34 cellular contexts compared by ENCODE assay signal in genomic region chr20:62423326-62423706, GRCh38. TPM values are rescaled to one million over a fixed set of nuclear protein-coding genes. Genes with fewer than 3 reads are reported as not detected.
"Had no signal": no experiment of that assay in that cellular context is flagged by ENCODE, and none has a peak within 500 bp of the region (broad histone marks: within the 10 kb centered on the region; RNA-seq: fewer than 3 reads in every experiment).

No MANE protein-coding gene starts in this region.

- H3K36me3 Mint-ChIP-seq: activated CD8-positive, alpha-beta memory T cell treated with anti-CD3 and anti-CD28 coated beads, Interleukin-2, amount 10 ng/mL, durations not matched to agents 7 days and 5 days; activated naive CD4-positive, alpha-beta T cell treated with anti-CD3 and anti-CD28 coated beads, Interleukin-2, amount 50 U/mL, for 24 hours; stimulated activated naive B cell treated with anti-CD40 and anti-IgM and Interleukin-4, amounts not matched to agents 10 μg/mL and 1 μg/mL and 100 μg/mL, for 72 hours had no signal

- H3K4me3 ChIP-seq: breast epithelium, skin epidermis, stomach, thyroid gland, upper lobe of left lung, vagina had no signal

- H3K4me3 Mint-ChIP-seq: activated B cell treated with CpG ODN at 0.5 μM for 24 hours; activated CD4-positive, alpha-beta T cell treated with anti-CD3 and anti-CD28 coated beads for 36 hours; activated CD8-positive, alpha-beta memory T cell treated with anti-CD3 and anti-CD28 coated beads, Interleukin-2, amount 10 ng/mL, durations not matched to agents 7 days and 5 days; activated CD8-positive, alpha-beta T cell treated with anti-CD3 and anti-CD28 coated beads, Interleukin-2, amount 10 ng/mL, durations not matched to agents 7 days and 5 days; activated naive CD4-positive, alpha-beta T cell treated with anti-CD3 and anti-CD28 coated beads, Interleukin-2, amount 50 U/mL, for 24 hours; dendritic cell treated with granulocyte-macrophage colony-stimulating factor and Interleukin-4, amounts not matched to agents 40 ng/mL and 50 ng/mL, for 4 days; endodermal cell; nephron; stimulated activated naive B cell treated with anti-CD40 and anti-IgM and Interleukin-4, amounts not matched to agents 10 μg/mL and 1 μg/mL and 100 μg/mL, for 72 hours had no signal

- H3K27ac Mint-ChIP-seq: activated B cell treated with CpG ODN at 0.5 μM for 24 hours; activated CD4-positive, alpha-beta T cell treated with anti-CD3 and anti-CD28 coated beads for 36 hours; activated CD8-positive, alpha-beta memory T cell treated with anti-CD3 and anti-CD28 coated beads, Interleukin-2, amount 10 ng/mL, durations not matched to agents 7 days and 5 days; activated CD8-positive, alpha-beta T cell treated with anti-CD3 and anti-CD28 coated beads, Interleukin-2, amount 10 ng/mL, durations not matched to agents 7 days and 5 days; activated naive CD4-positive, alpha-beta T cell treated with anti-CD3 and anti-CD28 coated beads, Interleukin-2, amount 50 U/mL, for 24 hours; activated T-helper 2 cell treated with anti-CD3 and anti-CD28 coated beads, Interferon-gamma antibody, Interleukin-2, Interleukin-4, amounts not matched to agents 10 μg/mL and 5 μg/mL and 100 μg/mL, durations not matched to agents 14 hours and 24 hours and 36 hours; dendritic cell treated with granulocyte-macrophage colony-stimulating factor and Interleukin-4, amounts not matched to agents 40 ng/mL and 50 ng/mL, for 4 days; endodermal cell; nephron; progenitor cell of endocrine pancreas; stimulated activated naive B cell treated with anti-CD40 and anti-IgM and Interleukin-4, amounts not matched to agents 10 μg/mL and 1 μg/mL and 100 μg/mL, for 72 hours had no signal

- H3K9me3 ChIP-seq: breast epithelium, neutrophil, stomach, thyroid gland, upper lobe of left lung, vagina had no signal

- H3K9me3 Mint-ChIP-seq: activated B cell treated with CpG ODN at 0.5 μM for 24 hours; activated naive CD4-positive, alpha-beta T cell treated with anti-CD3 and anti-CD28 coated beads, Interleukin-2, amount 50 U/mL, for 24 hours; activated T-helper 2 cell treated with anti-CD3 and anti-CD28 coated beads, Interferon-gamma antibody, Interleukin-2, Interleukin-4, amounts not matched to agents 10 μg/mL and 5 μg/mL and 100 μg/mL, durations not matched to agents 14 hours and 24 hours and 36 hours; dendritic cell treated with granulocyte-macrophage colony-stimulating factor and Interleukin-4, amounts not matched to agents 40 ng/mL and 50 ng/mL, for 4 days; endodermal cell had no signal

- H3K27me3 Mint-ChIP-seq: activated CD8-positive, alpha-beta memory T cell treated with anti-CD3 and anti-CD28 coated beads, Interleukin-2, amount 10 ng/mL, durations not matched to agents 7 days and 5 days; activated naive CD4-positive, alpha-beta T cell treated with anti-CD3 and anti-CD28 coated beads, Interleukin-2, amount 50 U/mL, for 24 hours had no signal

- DNase-seq: activated B cell treated with CpG ODN at 0.5 μM for 24 hours; activated CD4-positive, alpha-beta T cell treated with anti-CD3 and anti-CD28 coated beads for 36 hours; activated CD8-positive, alpha-beta memory T cell treated with anti-CD3 and anti-CD28 coated beads, Interleukin-2, amount 10 ng/mL, durations not matched to agents 7 days and 5 days; activated CD8-positive, alpha-beta T cell treated with anti-CD3 and anti-CD28 coated beads, Interleukin-2, amount 10 ng/mL, durations not matched to agents 7 days and 5 days; activated T-cell treated with anti-CD3 and anti-CD28 coated beads, Interleukin-2, amount 50 U/mL, for 48 hours; central memory CD4-positive, alpha-beta T cell; endodermal cell; foreskin fibroblast; head of caudate nucleus; hippocampal formation; left cardiac atrium; left ventricle myocardium superior; stimulated activated CD4-positive, alpha-beta T cell treated with anti-CD3 and anti-CD28 coated beads, Interleukin-12 subunit alpha, Interleukin-12 subunit beta, amount 100 ng/mL, for 4 hours; stimulated activated CD4-positive, alpha-beta T cell treated with anti-CD3 and anti-CD28 coated beads, Interleukin-4, amount 100 ng/mL, for 24 hours; stimulated activated naive B cell treated with anti-CD40 and anti-IgM and Interleukin-4, amounts not matched to agents 10 μg/mL and 1 μg/mL and 100 μg/mL, for 72 hours; stomach; thyroid gland had no signal

- H3K27ac ChIP-seq: breast epithelium, neutrophil, skin epidermis, stomach, thyroid gland, upper lobe of left lung, vagina had no signal

- H3K27me3 ChIP-seq: thyroid gland, upper lobe of left lung, vagina had no signal

- H3K4me1 Mint-ChIP-seq: activated B cell treated with CpG ODN at 0.5 μM for 24 hours; activated CD4-positive, alpha-beta T cell treated with anti-CD3 and anti-CD28 coated beads for 36 hours; activated CD8-positive, alpha-beta memory T cell treated with anti-CD3 and anti-CD28 coated beads, Interleukin-2, amount 10 ng/mL, durations not matched to agents 7 days and 5 days; activated naive CD4-positive, alpha-beta T cell treated with anti-CD3 and anti-CD28 coated beads, Interleukin-2, amount 50 U/mL, for 24 hours; nephron; stimulated activated naive B cell treated with anti-CD40 and anti-IgM and Interleukin-4, amounts not matched to agents 10 μg/mL and 1 μg/mL and 100 μg/mL, for 72 hours had no signal

- ATAC-seq: activated CD4-positive, alpha-beta T cell treated with anti-CD3 and anti-CD28 coated beads for 36 hours; activated CD8-positive, alpha-beta memory T cell treated with anti-CD3 and anti-CD28 coated beads, Interleukin-2, amount 10 ng/mL, durations not matched to agents 7 days and 5 days; activated CD8-positive, alpha-beta T cell treated with anti-CD3 and anti-CD28 coated beads, Interleukin-2, amount 10 ng/mL, durations not matched to agents 7 days and 5 days; esophagus mucosa; left cardiac atrium; left ventricle myocardium superior; sciatic nerve; stimulated activated naive B cell treated with anti-CD40 and anti-IgM and Interleukin-4, amounts not matched to agents 10 μg/mL and 1 μg/mL and 100 μg/mL, for 72 hours had no signal

- H3K36me3 ChIP-seq: breast epithelium, neutrophil, stomach, thyroid gland, upper lobe of left lung, vagina had no signal

RNA-seq across cellular contexts. Expression of gene RBBP8NL, which starts 4.0 kb away (rescaled TPM):
- total RNA-seq: activated B cell treated with CpG ODN at 0.5 μM for 24 hours; activated CD4-positive, alpha-beta T cell treated with anti-CD3 and anti-CD28 coated beads for 36 hours; activated CD8-positive, alpha-beta memory T cell treated with anti-CD3 and anti-CD28 coated beads, Interleukin-2, amount 10 ng/mL, durations not matched to agents 7 days and 5 days; activated CD8-positive, alpha-beta T cell treated with anti-CD3 and anti-CD28 coated beads, Interleukin-2, amount 10 ng/mL, durations not matched to agents 7 days and 5 days; activated T-helper 2 cell treated with anti-CD3 and anti-CD28 coated beads, Interferon-gamma antibody, Interleukin-2, Interleukin-4, amounts not matched to agents 10 μg/mL and 5 μg/mL and 100 μg/mL, durations not matched to agents 14 hours and 24 hours and 36 hours; left cardiac atrium; left ventricle myocardium superior; lung microvascular endothelial cell; mesenteric fat pad; osteocyte; renal cortical epithelial cell; sciatic nerve had no signal

RNA-seq across cellular contexts. Expression of gene GATA5, which starts 52.5 kb away (rescaled TPM):
- total RNA-seq: activated B cell treated with CpG ODN at 0.5 μM for 24 hours; activated CD4-positive, alpha-beta T cell treated with anti-CD3 and anti-CD28 coated beads for 36 hours; activated CD8-positive, alpha-beta memory T cell treated with anti-CD3 and anti-CD28 coated beads, Interleukin-2, amount 10 ng/mL, durations not matched to agents 7 days and 5 days; activated CD8-positive, alpha-beta T cell treated with anti-CD3 and anti-CD28 coated beads, Interleukin-2, amount 10 ng/mL, durations not matched to agents 7 days and 5 days; activated T-helper 2 cell treated with anti-CD3 and anti-CD28 coated beads, Interferon-gamma antibody, Interleukin-2, Interleukin-4, amounts not matched to agents 10 μg/mL and 5 μg/mL and 100 μg/mL, durations not matched to agents 14 hours and 24 hours and 36 hours; esophagus mucosa; lung microvascular endothelial cell; osteocyte; renal cortical epithelial cell had no signal
- polyA plus RNA-seq: keratinocyte had no signal
